ENCODE assay signal across 22 cellular contexts in genomic region chr22:46030241-46030880, GRCh38. TPM values are rescaled to one million over a fixed set of nuclear protein-coding genes. Genes with fewer than 3 reads are reported as not detected.
DNase-seq lines count a peak whose midpoint lies in the region; ATAC-seq and TF ChIP-seq lines count a peak whose summit lies in the region.
"Had no signal": no experiment of that assay in that cellular context is flagged by ENCODE, and none has a peak within 500 bp of the region (broad histone marks: within the 10 kb centered on the region; RNA-seq: fewer than 3 reads in every experiment).

No MANE protein-coding gene starts in this region.

- no peak overlapping the region for H3K27ac Mint-ChIP-seq in activated naive CD4-positive, alpha-beta T cell treated with anti-CD3 and anti-CD28 coated beads, Interleukin-2, amount 10 ng/mL, durations not matched to agents 7 days and 5 days
- H3K27ac Mint-ChIP-seq in CD8-positive, alpha-beta T cell, result no peak overlapping the region
- H3K27ac Mint-ChIP-seq: activated T-helper 17 cell treated with anti-CD3 and anti-CD28 coated beads, Interleukin-2, amount 50 U/mL, for 72 hours; B cell; nephron progenitor cell had no signal

- POLR2A ChIA-PET in CD8-positive, alpha-beta T cell (lab: Charles Lee), result no interaction called here

- no peaks in the 10 kb centered on the region for H3K36me3 ChIP-seq in heart right ventricle
- no peaks in the 10 kb centered on the region for H3K36me3 ChIP-seq in upper lobe of right lung
- no peaks in the 10 kb centered on the region for H3K36me3 ChIP-seq in CD8-positive, alpha-beta T cell (ENCODE audit: insufficient read depth, low read length)
- H3K36me3 ChIP-seq: stomach had no signal

- peaks cover 17% of the 10 kb centered on the region for H3K4me1 Mint-ChIP-seq in activated naive CD4-positive, alpha-beta T cell treated with anti-CD3 and anti-CD28 coated beads, Interleukin-2, amount 10 ng/mL, durations not matched to agents 7 days and 5 days
- H3K4me1 Mint-ChIP-seq in CD8-positive, alpha-beta T cell (ENCODE audit: low read depth), result peaks cover 14% of the 10 kb centered on the region

- WGBS in heart right ventricle, 2 donors, result 61 to 74% methylated on average over 11 of the region's 11 CpGs

- H3K27me3 ChIP-seq in heart right ventricle, result peaks cover 0 to 14% (median 0%) of the 10 kb centered on the region in 7 donors
- no peaks in the 10 kb centered on the region for H3K27me3 ChIP-seq in upper lobe of right lung
- peaks cover 11% of the 10 kb centered on the region for H3K27me3 ChIP-seq in CD8-positive, alpha-beta T cell (ENCODE audit: insufficient read depth, low read length)

- peaks cover 6 to 48% (median 22%) of the 10 kb centered on the region in 9 donors for H3K4me1 ChIP-seq in heart right ventricle
- H3K4me1 ChIP-seq in upper lobe of right lung, result peaks cover 15% of the 10 kb centered on the region
- H3K4me1 ChIP-seq in CD8-positive, alpha-beta T cell (ENCODE audit: insufficient read depth, low read length), result peaks cover 12% of the 10 kb centered on the region

- intact Hi-C loops in heart right ventricle (cut with DNase I) (no loop called here), upper lobe of right lung (cut with DNase I) (no loop called here)
- intact Hi-C loops in CD8-positive, alpha-beta T cell (cut with DNase I, micrococcal nuclease), result loop anchor here in 1 of 2 experiments (10.0 kb wide), 1 partner anchor 786 kb away; the partner anchor contains the start of gene KIAA0930

- peak; percentile 12 for DNase-seq in activated naive CD4-positive, alpha-beta T cell treated with anti-CD3 and anti-CD28 coated beads, Interleukin-2, amount 10 ng/mL, durations not matched to agents 7 days and 5 days
- DNase-seq in activated naive CD4-positive, alpha-beta T cell treated with anti-CD3 and anti-CD28 coated beads, Interleukin-2, amount 50 U/mL, for 16 hours, result no peak
- DNase-seq in heart right ventricle (peak in 1 of 2 donors; percentile 54), omental fat pad (ENCODE audit: low spot score) (peak; percentile 11), upper lobe of right lung (peak; percentile 36), T1000 (lab: John Stamatoyannopoulos, UW) (no peak)
- no peak for DNase-seq in CD8-positive, alpha-beta T cell
- DNase-seq: activated CD4-positive, alpha-beta T cell treated with anti-CD3 and anti-CD28 coated beads for 4 hours; COR-L47; DMS79 treated with DMSO at 0.1 percent for 48 hours; glutamatergic neuron; MV-4-11; NCI-H1694 treated with DMSO at 0.1 percent for 48 hours; NCI-H748 treated with DMSO at 0.1 percent for 48 hours; nephron progenitor cell; stomach; trophoblast cell had no signal

- peaks cover 62% of the 10 kb centered on the region for H3K27me3 Mint-ChIP-seq in activated naive CD4-positive, alpha-beta T cell treated with anti-CD3 and anti-CD28 coated beads, Interleukin-2, amount 10 ng/mL, durations not matched to agents 7 days and 5 days
- peaks cover 24% of the 10 kb centered on the region for H3K27me3 Mint-ChIP-seq in CD8-positive, alpha-beta T cell (ENCODE audit: low read depth)

- ATAC-seq in heart right ventricle, result peak in 7 of 8 donors; percentile 28 to 57 (median 51)
- ATAC-seq in omental fat pad (ENCODE audit: low FRiP score), result no peak
- ATAC-seq in upper lobe of right lung, result no peak
- ATAC-seq in HG02571 (IDR thresholded peaks at IDR 0.05; ENCODE audit: unreplicated experiment), result no peak
- no peak for ATAC-seq in CD8-positive, alpha-beta T cell
- ATAC-seq: A549; activated T-helper 17 cell treated with anti-CD3 and anti-CD28 coated beads, Interleukin-2, amount 50 U/mL, for 72 hours; left colon had no signal

- H3K9me3 Mint-ChIP-seq in activated naive CD4-positive, alpha-beta T cell treated with anti-CD3 and anti-CD28 coated beads, Interleukin-2, amount 10 ng/mL, durations not matched to agents 7 days and 5 days, result no peaks in the 10 kb centered on the region
- no peaks in the 10 kb centered on the region for H3K9me3 Mint-ChIP-seq in CD8-positive, alpha-beta T cell
- H3K9me3 Mint-ChIP-seq: activated T-helper 17 cell treated with anti-CD3 and anti-CD28 coated beads, Interleukin-2, amount 50 U/mL, for 72 hours; nephron progenitor cell had no signal

- H3K36me3 Mint-ChIP-seq in activated naive CD4-positive, alpha-beta T cell treated with anti-CD3 and anti-CD28 coated beads, Interleukin-2, amount 10 ng/mL, durations not matched to agents 7 days and 5 days, result no peaks in the 10 kb centered on the region
- H3K36me3 Mint-ChIP-seq in CD8-positive, alpha-beta T cell, result no peaks in the 10 kb centered on the region

- H3K9me3 ChIP-seq in heart right ventricle, result no peaks in the 10 kb centered on the region
- no peaks in the 10 kb centered on the region for H3K9me3 ChIP-seq in upper lobe of right lung
- no peaks in the 10 kb centered on the region for H3K9me3 ChIP-seq in CD8-positive, alpha-beta T cell (ENCODE audit: low read length)
- H3K9me3 ChIP-seq: A549, stomach had no signal

- H3K4me3 Mint-ChIP-seq in activated naive CD4-positive, alpha-beta T cell treated with anti-CD3 and anti-CD28 coated beads, Interleukin-2, amount 10 ng/mL, durations not matched to agents 7 days and 5 days, result no peak overlapping the region
- no peak overlapping the region for H3K4me3 Mint-ChIP-seq in CD8-positive, alpha-beta T cell
- H3K4me3 Mint-ChIP-seq: activated T-helper 17 cell treated with anti-CD3 and anti-CD28 coated beads, Interleukin-2, amount 50 U/mL, for 72 hours; B cell; nephron progenitor cell had no signal

- CTCF ChIA-PET in activated naive CD4-positive, alpha-beta T cell treated with anti-CD3 and anti-CD28 coated beads, Interleukin-2, amount 10 ng/mL, durations not matched to agents 7 days and 5 days (lab: Charles Lee), result interaction anchor here (1.5 kb wide), 1 partner anchor 24 kb away, joined by 6 read pairs; no protein-coding TSS in a partner anchor
- CTCF ChIA-PET in CD8-positive, alpha-beta T cell (lab: Charles Lee), result interaction anchor here (1.2 to 1.4 kb wide), 3 partner anchors 24 to 36 kb away, joined by 3 to 7 read pairs (median 4); no protein-coding TSS in a partner anchor

- no peak overlapping the region for H3K4me3 ChIP-seq in heart right ventricle
- no peak overlapping the region for H3K4me3 ChIP-seq in upper lobe of right lung
- no peak overlapping the region for H3K4me3 ChIP-seq in CD8-positive, alpha-beta T cell (ENCODE audit: low read depth, low read length)
- H3K4me3 ChIP-seq: A549, stomach had no signal

- H3K27ac ChIP-seq in heart right ventricle, result peak overlapping the region in 7 of 10 donors; percentile 21 to 90 (median 53)
- no peak overlapping the region for H3K27ac ChIP-seq in upper lobe of right lung
- H3K27ac ChIP-seq in CD8-positive, alpha-beta T cell (ENCODE audit: low read depth, low read length), result no peak overlapping the region
- H3K27ac ChIP-seq: A549, stomach had no signal

- TF ChIP-seq CTCF in heart right ventricle (IDR thresholded peaks at IDR 0.05) (peak in 1 of 9 donors; percentile 4), omental fat pad (IDR thresholded peaks at IDR 0.05) (no peak), upper lobe of right lung (IDR thresholded peaks at IDR 0.05) (no peak)
- no peak for TF ChIP-seq CTCF in CD8-positive, alpha-beta T cell (IDR thresholded peaks at IDR 0.05)

RNA-seq across cellular contexts. Expression of gene WNT7B, which starts 53.4 kb away (rescaled TPM):
- total RNA-seq in heart right ventricle (not detected), omental fat pad (under 1 TPM in 2 of 4 donors, not detected in 2; 0.28 to 0.48 TPM), upper lobe of right lung (5.4 TPM)
- not detected for polyA plus RNA-seq in heart right ventricle
- not detected for total RNA-seq in CD8-positive, alpha-beta T cell
- total RNA-seq: activated T-helper 17 cell treated with anti-CD3 and anti-CD28 coated beads, Interleukin-2, amount 50 U/mL, for 72 hours; left colon; stomach had no signal

Comparison
In these comparisons a context has a peak if more than half of its experiments do, and no peak if none do; other contexts are left out.
1. DNase-seq: peak in activated naive CD4-positive, alpha-beta T cell treated with anti-CD3 and anti-CD28 coated beads, Interleukin-2, amount 10 ng/mL, durations not matched to agents 7 days and 5 days (single experiment), omental fat pad (single experiment) and upper lobe of right lung (single experiment); none in activated naive CD4-positive, alpha-beta T cell treated with anti-CD3 and anti-CD28 coated beads, Interleukin-2, amount 50 U/mL, for 16 hours (single experiment), T1000 (single experiment) and CD8-positive, alpha-beta T cell (0 of 7).
2. ATAC-seq: peak in heart right ventricle (7 of 8); none in omental fat pad (single experiment), upper lobe of right lung (single experiment), HG02571 (single experiment) and CD8-positive, alpha-beta T cell (single experiment).
3. H3K27ac ChIP-seq: peak in heart right ventricle (7 of 10); none in upper lobe of right lung (single experiment) and CD8-positive, alpha-beta T cell (single experiment).